Comparison of ENCODE assay signal across 1 cellular context in the genomic region with DNA sequence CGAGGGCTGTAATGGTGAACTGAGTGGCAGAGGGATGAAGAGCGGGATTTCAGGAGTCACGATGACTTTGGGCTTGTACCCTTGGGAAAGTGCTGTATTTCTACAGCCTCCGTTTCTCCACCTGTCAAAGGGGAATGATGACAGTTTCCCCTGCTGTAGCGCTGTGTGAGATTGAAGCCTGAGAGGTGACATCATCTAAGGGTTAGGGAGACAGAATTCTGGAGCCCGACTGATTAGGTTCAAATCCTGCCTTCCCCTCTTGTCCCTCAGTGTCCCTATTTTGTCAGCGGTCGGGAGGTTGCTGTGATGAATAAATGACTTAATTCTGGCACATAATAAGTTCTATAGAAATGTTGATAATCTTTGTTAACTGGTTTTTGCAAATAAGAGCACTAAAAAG.
TF ChIP-seq lines count a peak whose summit lies in the region.

No MANE protein-coding gene starts in this region.

TF ChIP-seq in K562, 482 proteins besides CTCF, POLR2A, EP300 and RAD21:
- TF ChIP-seq, protein P1, sequence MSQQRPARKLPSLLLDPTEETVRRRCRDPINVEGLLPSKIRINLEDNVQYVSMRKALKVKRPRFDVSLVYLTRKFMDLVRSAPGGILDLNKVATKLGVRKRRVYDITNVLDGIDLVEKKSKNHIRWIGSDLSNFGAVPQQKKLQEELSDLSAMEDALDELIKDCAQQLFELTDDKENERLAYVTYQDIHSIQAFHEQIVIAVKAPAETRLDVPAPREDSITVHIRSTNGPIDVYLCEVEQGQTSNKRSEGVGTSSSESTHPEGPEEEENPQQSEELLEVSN (IDR thresholded peaks at IDR 0.05; ENCODE audit: borderline replicate concordance in 1 of 2, extremely low read depth in 1 of 2, insufficient read depth in 1 of 2, insufficient read length in 1 of 2, low read depth in 1 of 2, low read length in 1 of 2, poor library complexity in 1 of 2, severe bottlenecking in 1 of 2) = peak in 1 of 2 experiments; percentile 1
- TF ChIP-seq NR2C2 (CRISPR knock-in tag; IDR thresholded peaks at IDR 0.05) (no peak), NR2C2 (tag; IDR thresholded peaks at IDR 0.05) (peak; percentile 85), TAF15 (IDR thresholded peaks at IDR 0.05; ENCODE audit: low read depth, low read length) (no peak), TEAD1 (CRISPR knock-in tag; IDR thresholded peaks at IDR 0.05) (0 out of 4 replicates have a peak, but pooled peaks of 1 of the 2 experiments have one; percentile 5), ZNF165 (CRISPR knock-in tag; IDR thresholded peaks at IDR 0.05; ENCODE audit: borderline replicate concordance) (no peak), PRMT5 (CRISPR knock-in tag; IDR thresholded peaks at IDR 0.05) (no peak), SLC30A9 (CRISPR knock-in tag; IDR thresholded peaks at IDR 0.05) (no peak), CHD4 (IDR thresholded peaks at IDR 0.05; ENCODE audit: insufficient read depth, insufficient replicate concordance, low read depth, low read length, poor library complexity, severe bottlenecking) (no peak), SREBF2 (CRISPR knock-in tag; IDR thresholded peaks at IDR 0.05) (no peak), ASH1L (IDR thresholded peaks at IDR 0.05; ENCODE audit: borderline replicate concordance, low read depth, partially characterized antibody) (peak; percentile 36), MIER1 (IDR thresholded peaks at IDR 0.05; ENCODE audit: low read depth) (0 out of 2 replicates have a peak, but pooled peaks have one; percentile 64), SMARCE1 (IDR thresholded peaks at IDR 0.05) (no peak), FOSL1 (tag; conservative IDR thresholded peaks at IDR 0.05) (no peak), TEAD4 (IDR thresholded peaks at IDR 0.05; ENCODE audit: low read length) (0 out of 2 replicates have a peak, but pooled peaks have one; percentile 1), TEAD4 (CRISPR knock-in tag; IDR thresholded peaks at IDR 0.05; ENCODE audit: borderline replicate concordance) (no peak), NFXL1 (CRISPR knock-in tag; IDR thresholded peaks at IDR 0.05) (no peak), DNMT1 (IDR thresholded peaks at IDR 0.05) (no peak), NEUROD1 (IDR thresholded peaks at IDR 0.05; ENCODE audit: borderline replicate concordance, low read depth, low read length, partially characterized antibody) (no peak)
- TF ChIP-seq, protein P2, sequence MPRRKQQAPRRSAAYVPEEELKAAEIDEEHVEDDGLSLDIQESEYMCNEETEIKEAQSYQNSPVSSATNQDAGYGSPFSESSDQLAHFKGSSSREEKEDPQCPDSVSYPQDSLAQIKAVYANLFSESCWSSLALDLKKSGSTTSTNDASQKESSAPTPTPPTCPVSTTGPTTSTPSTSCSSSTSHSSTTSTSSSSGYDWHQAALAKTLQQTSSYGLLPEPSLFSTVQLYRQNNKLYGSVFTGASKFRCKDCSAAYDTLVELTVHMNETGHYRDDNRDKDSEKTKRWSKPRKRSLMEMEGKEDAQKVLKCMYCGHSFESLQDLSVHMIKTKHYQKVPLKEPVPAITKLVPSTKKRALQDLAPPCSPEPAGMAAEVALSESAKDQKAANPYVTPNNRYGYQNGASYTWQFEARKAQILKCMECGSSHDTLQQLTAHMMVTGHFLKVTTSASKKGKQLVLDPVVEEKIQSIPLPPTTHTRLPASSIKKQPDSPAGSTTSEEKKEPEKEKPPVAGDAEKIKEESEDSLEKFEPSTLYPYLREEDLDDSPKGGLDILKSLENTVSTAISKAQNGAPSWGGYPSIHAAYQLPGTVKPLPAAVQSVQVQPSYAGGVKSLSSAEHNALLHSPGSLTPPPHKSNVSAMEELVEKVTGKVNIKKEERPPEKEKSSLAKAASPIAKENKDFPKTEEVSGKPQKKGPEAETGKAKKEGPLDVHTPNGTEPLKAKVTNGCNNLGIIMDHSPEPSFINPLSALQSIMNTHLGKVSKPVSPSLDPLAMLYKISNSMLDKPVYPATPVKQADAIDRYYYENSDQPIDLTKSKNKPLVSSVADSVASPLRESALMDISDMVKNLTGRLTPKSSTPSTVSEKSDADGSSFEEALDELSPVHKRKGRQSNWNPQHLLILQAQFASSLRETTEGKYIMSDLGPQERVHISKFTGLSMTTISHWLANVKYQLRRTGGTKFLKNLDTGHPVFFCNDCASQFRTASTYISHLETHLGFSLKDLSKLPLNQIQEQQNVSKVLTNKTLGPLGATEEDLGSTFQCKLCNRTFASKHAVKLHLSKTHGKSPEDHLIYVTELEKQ (CRISPR knock-in tag; IDR thresholded peaks at IDR 0.05) = no peak
- TF ChIP-seq, protein P3, sequence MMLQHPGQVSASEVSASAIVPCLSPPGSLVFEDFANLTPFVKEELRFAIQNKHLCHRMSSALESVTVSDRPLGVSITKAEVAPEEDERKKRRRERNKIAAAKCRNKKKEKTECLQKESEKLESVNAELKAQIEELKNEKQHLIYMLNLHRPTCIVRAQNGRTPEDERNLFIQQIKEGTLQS (IDR thresholded peaks at IDR 0.05) = peak; percentile 68
- TF ChIP-seq, protein P3 (CRISPR knock-in tag; conservative IDR thresholded peaks at IDR 0.05) = no peak
- TF ChIP-seq, protein P4, sequence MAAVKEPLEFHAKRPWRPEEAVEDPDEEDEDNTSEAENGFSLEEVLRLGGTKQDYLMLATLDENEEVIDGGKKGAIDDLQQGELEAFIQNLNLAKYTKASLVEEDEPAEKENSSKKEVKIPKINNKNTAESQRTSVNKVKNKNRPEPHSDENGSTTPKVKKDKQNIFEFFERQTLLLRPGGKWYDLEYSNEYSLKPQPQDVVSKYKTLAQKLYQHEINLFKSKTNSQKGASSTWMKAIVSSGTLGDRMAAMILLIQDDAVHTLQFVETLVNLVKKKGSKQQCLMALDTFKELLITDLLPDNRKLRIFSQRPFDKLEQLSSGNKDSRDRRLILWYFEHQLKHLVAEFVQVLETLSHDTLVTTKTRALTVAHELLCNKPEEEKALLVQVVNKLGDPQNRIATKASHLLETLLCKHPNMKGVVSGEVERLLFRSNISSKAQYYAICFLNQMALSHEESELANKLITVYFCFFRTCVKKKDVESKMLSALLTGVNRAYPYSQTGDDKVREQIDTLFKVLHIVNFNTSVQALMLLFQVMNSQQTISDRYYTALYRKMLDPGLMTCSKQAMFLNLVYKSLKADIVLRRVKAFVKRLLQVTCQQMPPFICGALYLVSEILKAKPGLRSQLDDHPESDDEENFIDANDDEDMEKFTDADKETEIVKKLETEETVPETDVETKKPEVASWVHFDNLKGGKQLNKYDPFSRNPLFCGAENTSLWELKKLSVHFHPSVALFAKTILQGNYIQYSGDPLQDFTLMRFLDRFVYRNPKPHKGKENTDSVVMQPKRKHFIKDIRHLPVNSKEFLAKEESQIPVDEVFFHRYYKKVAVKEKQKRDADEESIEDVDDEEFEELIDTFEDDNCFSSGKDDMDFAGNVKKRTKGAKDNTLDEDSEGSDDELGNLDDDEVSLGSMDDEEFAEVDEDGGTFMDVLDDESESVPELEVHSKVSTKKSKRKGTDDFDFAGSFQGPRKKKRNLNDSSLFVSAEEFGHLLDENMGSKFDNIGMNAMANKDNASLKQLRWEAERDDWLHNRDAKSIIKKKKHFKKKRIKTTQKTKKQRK (IDR thresholded peaks at IDR 0.05; ENCODE audit: borderline replicate concordance, low read depth, low read length) = no peak
- TF ChIP-seq, protein P5, sequence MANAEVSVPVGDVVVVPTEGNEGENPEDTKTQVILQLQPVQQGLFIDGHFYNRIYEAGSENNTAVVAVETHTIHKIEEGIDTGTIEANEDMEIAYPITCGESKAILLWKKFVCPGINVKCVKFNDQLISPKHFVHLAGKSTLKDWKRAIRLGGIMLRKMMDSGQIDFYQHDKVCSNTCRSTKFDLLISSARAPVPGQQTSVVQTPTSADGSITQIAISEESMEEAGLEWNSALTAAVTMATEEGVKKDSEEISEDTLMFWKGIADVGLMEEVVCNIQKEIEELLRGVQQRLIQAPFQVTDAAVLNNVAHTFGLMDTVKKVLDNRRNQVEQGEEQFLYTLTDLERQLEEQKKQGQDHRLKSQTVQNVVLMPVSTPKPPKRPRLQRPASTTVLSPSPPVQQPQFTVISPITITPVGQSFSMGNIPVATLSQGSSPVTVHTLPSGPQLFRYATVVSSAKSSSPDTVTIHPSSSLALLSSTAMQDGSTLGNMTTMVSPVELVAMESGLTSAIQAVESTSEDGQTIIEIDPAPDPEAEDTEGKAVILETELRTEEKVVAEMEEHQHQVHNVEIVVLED (CRISPR knock-in tag; IDR thresholded peaks at IDR 0.05) = no peak
- TF ChIP-seq, protein P6, sequence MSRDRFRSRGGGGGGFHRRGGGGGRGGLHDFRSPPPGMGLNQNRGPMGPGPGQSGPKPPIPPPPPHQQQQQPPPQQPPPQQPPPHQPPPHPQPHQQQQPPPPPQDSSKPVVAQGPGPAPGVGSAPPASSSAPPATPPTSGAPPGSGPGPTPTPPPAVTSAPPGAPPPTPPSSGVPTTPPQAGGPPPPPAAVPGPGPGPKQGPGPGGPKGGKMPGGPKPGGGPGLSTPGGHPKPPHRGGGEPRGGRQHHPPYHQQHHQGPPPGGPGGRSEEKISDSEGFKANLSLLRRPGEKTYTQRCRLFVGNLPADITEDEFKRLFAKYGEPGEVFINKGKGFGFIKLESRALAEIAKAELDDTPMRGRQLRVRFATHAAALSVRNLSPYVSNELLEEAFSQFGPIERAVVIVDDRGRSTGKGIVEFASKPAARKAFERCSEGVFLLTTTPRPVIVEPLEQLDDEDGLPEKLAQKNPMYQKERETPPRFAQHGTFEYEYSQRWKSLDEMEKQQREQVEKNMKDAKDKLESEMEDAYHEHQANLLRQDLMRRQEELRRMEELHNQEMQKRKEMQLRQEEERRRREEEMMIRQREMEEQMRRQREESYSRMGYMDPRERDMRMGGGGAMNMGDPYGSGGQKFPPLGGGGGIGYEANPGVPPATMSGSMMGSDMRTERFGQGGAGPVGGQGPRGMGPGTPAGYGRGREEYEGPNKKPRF (IDR thresholded peaks at IDR 0.05; ENCODE audit: low read depth, low read length) = no peak
- TF ChIP-seq, protein P7, sequence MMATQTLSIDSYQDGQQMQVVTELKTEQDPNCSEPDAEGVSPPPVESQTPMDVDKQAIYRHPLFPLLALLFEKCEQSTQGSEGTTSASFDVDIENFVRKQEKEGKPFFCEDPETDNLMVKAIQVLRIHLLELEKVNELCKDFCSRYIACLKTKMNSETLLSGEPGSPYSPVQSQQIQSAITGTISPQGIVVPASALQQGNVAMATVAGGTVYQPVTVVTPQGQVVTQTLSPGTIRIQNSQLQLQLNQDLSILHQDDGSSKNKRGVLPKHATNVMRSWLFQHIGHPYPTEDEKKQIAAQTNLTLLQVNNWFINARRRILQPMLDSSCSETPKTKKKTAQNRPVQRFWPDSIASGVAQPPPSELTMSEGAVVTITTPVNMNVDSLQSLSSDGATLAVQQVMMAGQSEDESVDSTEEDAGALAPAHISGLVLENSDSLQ (IDR thresholded peaks at IDR 0.05) = peak; percentile 35; the same call in 1 of the 2 replicates
- TF ChIP-seq, protein P8, sequence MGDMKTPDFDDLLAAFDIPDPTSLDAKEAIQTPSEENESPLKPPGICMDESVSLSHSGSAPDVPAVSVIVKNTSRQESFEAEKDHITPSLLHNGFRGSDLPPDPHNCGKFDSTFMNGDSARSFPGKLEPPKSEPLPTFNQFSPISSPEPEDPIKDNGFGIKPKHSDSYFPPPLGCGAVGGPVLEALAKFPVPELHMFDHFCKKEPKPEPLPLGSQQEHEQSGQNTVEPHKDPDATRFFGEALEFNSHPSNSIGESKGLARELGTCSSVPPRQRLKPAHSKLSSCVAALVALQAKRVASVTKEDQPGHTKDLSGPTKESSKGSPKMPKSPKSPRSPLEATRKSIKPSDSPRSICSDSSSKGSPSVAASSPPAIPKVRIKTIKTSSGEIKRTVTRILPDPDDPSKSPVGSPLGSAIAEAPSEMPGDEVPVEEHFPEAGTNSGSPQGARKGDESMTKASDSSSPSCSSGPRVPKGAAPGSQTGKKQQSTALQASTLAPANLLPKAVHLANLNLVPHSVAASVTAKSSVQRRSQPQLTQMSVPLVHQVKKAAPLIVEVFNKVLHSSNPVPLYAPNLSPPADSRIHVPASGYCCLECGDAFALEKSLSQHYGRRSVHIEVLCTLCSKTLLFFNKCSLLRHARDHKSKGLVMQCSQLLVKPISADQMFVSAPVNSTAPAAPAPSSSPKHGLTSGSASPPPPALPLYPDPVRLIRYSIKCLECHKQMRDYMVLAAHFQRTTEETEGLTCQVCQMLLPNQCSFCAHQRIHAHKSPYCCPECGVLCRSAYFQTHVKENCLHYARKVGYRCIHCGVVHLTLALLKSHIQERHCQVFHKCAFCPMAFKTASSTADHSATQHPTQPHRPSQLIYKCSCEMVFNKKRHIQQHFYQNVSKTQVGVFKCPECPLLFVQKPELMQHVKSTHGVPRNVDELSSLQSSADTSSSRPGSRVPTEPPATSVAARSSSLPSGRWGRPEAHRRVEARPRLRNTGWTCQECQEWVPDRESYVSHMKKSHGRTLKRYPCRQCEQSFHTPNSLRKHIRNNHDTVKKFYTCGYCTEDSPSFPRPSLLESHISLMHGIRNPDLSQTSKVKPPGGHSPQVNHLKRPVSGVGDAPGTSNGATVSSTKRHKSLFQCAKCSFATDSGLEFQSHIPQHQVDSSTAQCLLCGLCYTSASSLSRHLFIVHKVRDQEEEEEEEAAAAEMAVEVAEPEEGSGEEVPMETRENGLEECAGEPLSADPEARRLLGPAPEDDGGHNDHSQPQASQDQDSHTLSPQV (IDR thresholded peaks at IDR 0.05) = 0 out of 2 replicates have a peak, but pooled peaks have one; percentile 7
- TF ChIP-seq, protein P9, sequence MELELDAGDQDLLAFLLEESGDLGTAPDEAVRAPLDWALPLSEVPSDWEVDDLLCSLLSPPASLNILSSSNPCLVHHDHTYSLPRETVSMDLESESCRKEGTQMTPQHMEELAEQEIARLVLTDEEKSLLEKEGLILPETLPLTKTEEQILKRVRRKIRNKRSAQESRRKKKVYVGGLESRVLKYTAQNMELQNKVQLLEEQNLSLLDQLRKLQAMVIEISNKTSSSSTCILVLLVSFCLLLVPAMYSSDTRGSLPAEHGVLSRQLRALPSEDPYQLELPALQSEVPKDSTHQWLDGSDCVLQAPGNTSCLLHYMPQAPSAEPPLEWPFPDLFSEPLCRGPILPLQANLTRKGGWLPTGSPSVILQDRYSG (tag; conservative IDR thresholded peaks at IDR 0.05; ENCODE audit: low read depth) = no peak
- TF ChIP-seq, protein P10, sequence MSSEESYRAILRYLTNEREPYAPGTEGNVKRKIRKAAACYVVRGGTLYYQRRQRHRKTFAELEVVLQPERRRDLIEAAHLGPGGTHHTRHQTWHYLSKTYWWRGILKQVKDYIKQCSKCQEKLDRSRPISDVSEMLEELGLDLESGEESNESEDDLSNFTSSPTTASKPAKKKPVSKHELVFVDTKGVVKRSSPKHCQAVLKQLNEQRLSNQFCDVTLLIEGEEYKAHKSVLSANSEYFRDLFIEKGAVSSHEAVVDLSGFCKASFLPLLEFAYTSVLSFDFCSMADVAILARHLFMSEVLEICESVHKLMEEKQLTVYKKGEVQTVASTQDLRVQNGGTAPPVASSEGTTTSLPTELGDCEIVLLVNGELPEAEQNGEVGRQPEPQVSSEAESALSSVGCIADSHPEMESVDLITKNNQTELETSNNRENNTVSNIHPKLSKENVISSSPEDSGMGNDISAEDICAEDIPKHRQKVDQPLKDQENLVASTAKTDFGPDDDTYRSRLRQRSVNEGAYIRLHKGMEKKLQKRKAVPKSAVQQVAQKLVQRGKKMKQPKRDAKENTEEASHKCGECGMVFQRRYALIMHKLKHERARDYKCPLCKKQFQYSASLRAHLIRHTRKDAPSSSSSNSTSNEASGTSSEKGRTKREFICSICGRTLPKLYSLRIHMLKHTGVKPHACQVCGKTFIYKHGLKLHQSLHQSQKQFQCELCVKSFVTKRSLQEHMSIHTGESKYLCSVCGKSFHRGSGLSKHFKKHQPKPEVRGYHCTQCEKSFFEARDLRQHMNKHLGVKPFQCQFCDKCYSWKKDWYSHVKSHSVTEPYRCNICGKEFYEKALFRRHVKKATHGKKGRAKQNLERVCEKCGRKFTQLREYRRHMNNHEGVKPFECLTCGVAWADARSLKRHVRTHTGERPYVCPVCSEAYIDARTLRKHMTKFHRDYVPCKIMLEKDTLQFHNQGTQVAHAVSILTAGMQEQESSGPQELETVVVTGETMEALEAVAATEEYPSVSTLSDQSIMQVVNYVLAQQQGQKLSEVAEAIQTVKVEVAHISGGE (CRISPR knock-in tag; IDR thresholded peaks at IDR 0.05) = no peak
